Comparison of ENCODE assay signal across 8 cellular contexts in the genomic region with DNA sequence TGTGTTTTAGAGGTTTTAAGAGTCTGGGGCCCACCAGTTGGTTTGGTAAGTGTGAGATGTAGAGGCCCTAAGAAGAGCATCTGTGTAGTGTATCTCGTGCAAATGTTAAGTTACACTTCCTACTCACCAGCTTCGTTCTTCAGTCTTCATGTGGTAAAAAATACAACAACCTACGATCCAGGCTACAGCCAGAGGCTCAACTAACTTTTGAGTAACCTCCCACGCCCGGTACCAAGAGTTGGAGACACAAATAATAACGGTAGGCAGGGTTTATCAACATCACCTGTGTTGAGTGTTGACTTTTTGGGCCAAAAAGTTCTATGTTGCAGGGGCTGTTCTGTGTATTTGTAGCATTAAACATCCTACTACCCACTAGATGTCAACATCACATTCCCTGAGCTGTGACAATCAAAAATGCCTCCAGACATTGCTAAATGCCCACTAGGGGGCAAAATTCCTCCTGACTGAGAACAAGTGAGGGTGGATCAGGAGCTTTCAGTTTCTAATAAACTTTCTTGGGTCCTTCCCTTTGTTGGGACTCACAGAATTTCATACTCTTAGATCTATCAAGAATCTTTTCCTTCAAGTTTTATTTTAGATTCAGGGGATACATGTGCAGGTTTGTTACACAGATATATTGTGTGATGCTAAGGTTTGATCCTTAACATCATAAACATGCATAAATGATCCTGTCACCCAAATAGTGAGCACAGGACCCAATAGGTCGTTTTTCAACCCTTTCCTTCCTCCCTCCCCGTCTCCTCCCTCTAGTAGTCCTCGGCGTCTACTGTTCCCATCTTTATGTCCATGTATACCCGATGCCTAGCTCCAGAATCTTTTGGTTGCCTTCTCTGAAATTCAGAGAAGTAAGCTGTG.
A peak's percentile ranks its signal among the peaks of the same experiment; 100 is the strongest.
DNase-seq lines count a peak whose midpoint lies in the region; ATAC-seq and TF ChIP-seq lines count a peak whose summit lies in the region.

No MANE protein-coding gene starts in this region.

- ATAC-seq in HG02642 (IDR thresholded peaks at IDR 0.05; ENCODE audit: poor library complexity, unreplicated experiment) (peak; percentile 94), left lobe of liver (peak; percentile 98)

- H3K27ac Mint-ChIP-seq in chondrocyte (ENCODE audit: unreplicated experiment), result no peak overlapping the region

- DNase-seq in A172 (ENCODE audit: low spot score), result peak; percentile 65
- peak; percentile 79 for DNase-seq in NB4 (ENCODE audit: low read depth)
- DNase-seq in UCSD-AML1 (lab: John Stamatoyannopoulos, UW; ENCODE audit: unreplicated experiment), result peak; percentile 8
- DNase-seq in chondrocyte (ENCODE audit: low spot score), result no peak
- peak; percentile 53 for DNase-seq in left lobe of liver (ENCODE audit: low spot score)
- DNase-seq in stimulated activated CD8-positive, alpha-beta memory T cell treated with anti-CD3 and anti-CD28 coated beads, Interleukin-15, amount 100 ng/mL, for 1 hour (ENCODE audit: low read depth), result peak; percentile 24

- TF ChIP-seq POLR2A in NB4 (IDR thresholded peaks at IDR 0.05; ENCODE audit: extremely low read depth, insufficient read length), result no peak

- H3K36me3 Mint-ChIP-seq in chondrocyte (ENCODE audit: low read depth), result no peaks in the 10 kb centered on the region

- no peak overlapping the region for H3K4me3 Mint-ChIP-seq in chondrocyte (ENCODE audit: unreplicated experiment)

- peaks cover 5% of the 10 kb centered on the region for H3K4me1 Mint-ChIP-seq in chondrocyte (ENCODE audit: low read depth)

- TF ChIP-seq CTCF in GM12874 (IDR thresholded peaks at IDR 0.05; ENCODE audit: insufficient read depth, low read depth, low read length) (peak; percentile 72), NB4 (IDR thresholded peaks at IDR 0.05; ENCODE audit: low read depth, low read length) (peak; percentile 88), chondrocyte (IDR thresholded peaks at IDR 0.05) (peak; percentile 89)

- no peak overlapping the region for H3K4me3 ChIP-seq in NB4 (ENCODE audit: low read depth, low read length)

- no peaks in the 10 kb centered on the region for H3K27me3 Mint-ChIP-seq in chondrocyte (ENCODE audit: low read depth)

- no peaks in the 10 kb centered on the region for H3K9me3 Mint-ChIP-seq in chondrocyte (ENCODE audit: low read depth)
